ENCODE assay signal across 10 cellular contexts in genomic region chr20:51536116-51537069, GRCh38.
DNase-seq lines count a peak whose midpoint lies in the region; ATAC-seq lines count a peak whose summit lies in the region.
"Had no signal": no experiment of that assay in that cellular context is flagged by ENCODE, and none has a peak within 500 bp of the region (broad histone marks: within the 10 kb centered on the region; RNA-seq: fewer than 3 reads in every experiment).

No MANE protein-coding gene starts in this region.

- H3K4me1 Mint-ChIP-seq in activated naive CD4-positive, alpha-beta T cell treated with anti-CD3 and anti-CD28 coated beads, Interleukin-2, amount 50 U/mL, for 24 hours = peaks cover 95% of the 10 kb centered on the region
- H3K4me1 Mint-ChIP-seq in activated naive CD8-positive, alpha-beta T cell (ENCODE audit: low read depth) = peaks cover 97% of the 10 kb centered on the region
- H3K4me1 Mint-ChIP-seq in stimulated activated memory B cell treated with anti-CD40 and anti-IgM and Interleukin-4, amounts not matched to agents 10 μg/mL and 1 μg/mL and 100 μg/mL, for 72 hours = peaks cover 93% of the 10 kb centered on the region

- ATAC-seq in stimulated activated memory B cell treated with anti-CD40 and anti-IgM and Interleukin-4, amounts not matched to agents 10 μg/mL and 1 μg/mL and 100 μg/mL, for 72 hours = no peak
- ATAC-seq in GM19351 (IDR thresholded peaks at IDR 0.05; ENCODE audit: unreplicated experiment) = no peak
- ATAC-seq in GM18498 (IDR thresholded peaks at IDR 0.05; ENCODE audit: unreplicated experiment) = no peak

- peaks cover 18% of the 10 kb centered on the region for H3K36me3 Mint-ChIP-seq in activated naive CD4-positive, alpha-beta T cell treated with anti-CD3 and anti-CD28 coated beads, Interleukin-2, amount 50 U/mL, for 24 hours
- H3K36me3 Mint-ChIP-seq in activated naive CD8-positive, alpha-beta T cell = peaks cover 31% of the 10 kb centered on the region
- H3K36me3 Mint-ChIP-seq in stimulated activated memory B cell treated with anti-CD40 and anti-IgM and Interleukin-4, amounts not matched to agents 10 μg/mL and 1 μg/mL and 100 μg/mL, for 72 hours = peaks cover 39% of the 10 kb centered on the region

- peaks cover 4% of the 10 kb centered on the region for H3K9me3 Mint-ChIP-seq in activated naive CD4-positive, alpha-beta T cell treated with anti-CD3 and anti-CD28 coated beads, Interleukin-2, amount 50 U/mL, for 24 hours
- peaks cover 9% of the 10 kb centered on the region for H3K9me3 Mint-ChIP-seq in activated naive CD8-positive, alpha-beta T cell (ENCODE audit: low read depth)
- no peaks in the 10 kb centered on the region for H3K9me3 Mint-ChIP-seq in stimulated activated memory B cell treated with anti-CD40 and anti-IgM and Interleukin-4, amounts not matched to agents 10 μg/mL and 1 μg/mL and 100 μg/mL, for 72 hours

- DNase-seq in activated naive CD4-positive, alpha-beta T cell treated with anti-CD3 and anti-CD28 coated beads, Interleukin-2, amount 50 U/mL, for 16 hours = no peak
- DNase-seq in NCI-H2107 treated with DMSO at 0.1 percent for 48 hours (lab: John Stamatoyannopoulos, UW; ENCODE audit: unreplicated experiment) (peak; percentile 95), NCI-H2171 treated with DMSO at 0.1 percent for 48 hours (lab: John Stamatoyannopoulos, UW) (no peak)
- DNase-seq: cortex of kidney, NCI-H510A had no signal

- H3K27me3 Mint-ChIP-seq in activated naive CD4-positive, alpha-beta T cell treated with anti-CD3 and anti-CD28 coated beads, Interleukin-2, amount 50 U/mL, for 24 hours = no peaks in the 10 kb centered on the region
- H3K27me3 Mint-ChIP-seq in activated naive CD8-positive, alpha-beta T cell = no peaks in the 10 kb centered on the region
- no peaks in the 10 kb centered on the region for H3K27me3 Mint-ChIP-seq in stimulated activated memory B cell treated with anti-CD40 and anti-IgM and Interleukin-4, amounts not matched to agents 10 μg/mL and 1 μg/mL and 100 μg/mL, for 72 hours

- H3K27ac Mint-ChIP-seq in activated naive CD4-positive, alpha-beta T cell treated with anti-CD3 and anti-CD28 coated beads, Interleukin-2, amount 50 U/mL, for 24 hours = peak overlapping the region; percentile 83
- peak overlapping the region; percentile 99 for H3K27ac Mint-ChIP-seq in activated naive CD8-positive, alpha-beta T cell
- peak overlapping the region; percentile 96 for H3K27ac Mint-ChIP-seq in stimulated activated memory B cell treated with anti-CD40 and anti-IgM and Interleukin-4, amounts not matched to agents 10 μg/mL and 1 μg/mL and 100 μg/mL, for 72 hours

- peak overlapping the region; percentile 53 for H3K4me3 Mint-ChIP-seq in activated naive CD4-positive, alpha-beta T cell treated with anti-CD3 and anti-CD28 coated beads, Interleukin-2, amount 50 U/mL, for 24 hours
- H3K4me3 Mint-ChIP-seq in activated naive CD8-positive, alpha-beta T cell = peak overlapping the region; percentile 70
- peak overlapping the region; percentile 31 for H3K4me3 Mint-ChIP-seq in stimulated activated memory B cell treated with anti-CD40 and anti-IgM and Interleukin-4, amounts not matched to agents 10 μg/mL and 1 μg/mL and 100 μg/mL, for 72 hours
